ENCODE assay signal across 21 cellular contexts in the genomic region with DNA sequence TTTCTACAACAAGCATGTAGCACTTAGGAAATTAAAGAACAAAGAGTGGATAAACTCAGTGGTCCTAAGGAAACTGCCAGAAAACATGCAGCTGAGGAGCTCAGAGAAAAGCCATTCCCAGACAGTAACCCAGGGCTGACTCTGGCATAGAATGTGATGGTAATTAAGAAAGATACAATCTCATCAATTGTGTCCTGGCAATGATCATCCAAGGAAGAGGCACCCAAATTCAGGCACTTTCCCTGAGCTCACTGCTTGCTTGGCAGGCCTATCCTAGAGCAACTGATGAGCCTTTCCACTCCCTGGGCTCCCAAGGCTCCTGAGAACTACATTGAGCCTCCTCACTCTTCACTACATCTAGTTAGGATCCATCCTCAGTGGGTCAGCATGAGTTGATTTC.
"Had no signal": no experiment of that assay in that cellular context is flagged by ENCODE, and none has a peak within 500 bp of the region (broad histone marks: within the 10 kb centered on the region; RNA-seq: fewer than 3 reads in every experiment).

No MANE protein-coding gene starts in this region.

- H2AFZ ChIP-seq: hepatocyte had no signal

- H3K27ac Mint-ChIP-seq: endodermal cell, memory B cell, mesothelial cell of epicardium, type B pancreatic cell had no signal

- ATAC-seq: left cardiac atrium; lower lobe of right lung; natural killer cell; stimulated activated naive CD8-positive, alpha-beta T cell treated with anti-CD3 and anti-CD28 coated beads, Interleukin-15, Interleukin-2, amounts not matched to agents 100 U/mL and 50 U/mL, for 24 hours had no signal

- H3K9me3 Mint-ChIP-seq: endodermal cell, memory B cell, mesothelial cell of epicardium, natural killer cell, neural crest cell, type B pancreatic cell had no signal

- DNase-seq: effector CD4-positive, alpha-beta T cell; endodermal cell; erythroblast; foreskin melanocyte; kidney; left cardiac atrium; left ventricle myocardium inferior; lower lobe of right lung; natural killer cell; small intestine; stimulated activated CD4-positive, alpha-beta T cell treated with anti-CD3 and anti-CD28 coated beads, Interleukin-12 subunit alpha, Interleukin-12 subunit beta, amount 100 ng/mL, for 4 hours; stimulated activated CD4-positive, alpha-beta T cell treated with anti-CD3 and anti-CD28 coated beads, Interleukin-2, amount 100 ng/mL, for 48 hours; stimulated activated naive CD8-positive, alpha-beta T cell treated with anti-CD3 and anti-CD28 coated beads, Interleukin-15, Interleukin-2, amounts not matched to agents 100 U/mL and 50 U/mL, for 24 hours; thyroid gland had no signal

- H3K27me3 Mint-ChIP-seq: memory B cell, type B pancreatic cell had no signal

- H3K9me3 ChIP-seq: left ventricle myocardium inferior, lower lobe of right lung, right atrium auricular region, suprapubic skin, thyroid gland had no signal

- H3K27me3 ChIP-seq: hepatocyte, right atrium auricular region, suprapubic skin, thyroid gland had no signal

- H3K4me3 Mint-ChIP-seq: endodermal cell, memory B cell, mesothelial cell of epicardium, natural killer cell, neural crest cell, type B pancreatic cell had no signal

- H3K4me2 ChIP-seq: hepatocyte had no signal

- H3K4me3 ChIP-seq: hepatocyte, left ventricle myocardium inferior, lower lobe of right lung, right atrium auricular region, suprapubic skin, thyroid gland had no signal

- H3K4me1 Mint-ChIP-seq: mesothelial cell of epicardium, neural crest cell had no signal

- H3K27ac ChIP-seq: hepatocyte, left ventricle myocardium inferior, lower lobe of right lung, right atrium auricular region, suprapubic skin, thyroid gland had no signal
